In the genomic region with DNA sequence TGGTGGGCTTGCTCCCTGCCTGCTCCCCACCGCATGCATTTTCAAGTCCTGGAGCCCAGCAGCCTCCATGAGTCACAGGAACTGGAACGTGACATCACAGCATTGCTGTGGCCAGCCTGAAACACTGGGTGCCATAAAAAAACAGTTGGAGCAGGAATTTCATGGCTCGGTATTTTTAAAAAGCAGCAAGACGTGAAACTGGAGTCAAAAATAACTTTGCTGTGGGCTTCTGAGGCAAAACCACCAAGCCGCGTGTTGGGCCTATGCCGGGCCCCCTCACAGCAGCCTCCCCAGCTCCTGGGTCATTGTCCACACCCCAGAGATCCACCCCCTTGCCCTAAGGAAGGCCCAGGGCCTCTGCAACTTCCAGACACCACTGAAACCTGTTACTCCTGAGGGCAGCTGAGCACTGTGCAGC, we compare ENCODE assay signal across 8 cellular contexts. TPM values are rescaled to one million over a fixed set of nuclear protein-coding genes. Genes with fewer than 3 reads are reported as not detected.
DNase-seq lines count a peak whose midpoint lies in the region; ATAC-seq, FAIRE-seq and TF ChIP-seq lines count a peak whose summit lies in the region.
"Had no signal": no experiment of that assay in that cellular context is flagged by ENCODE, and none has a peak within 500 bp of the region (broad histone marks: within the 10 kb centered on the region; RNA-seq: fewer than 3 reads in every experiment).

No MANE protein-coding gene starts in this region.

- no peak overlapping the region for H3K4me3 ChIP-seq in coronary artery

- ATAC-seq in GM19324 (IDR thresholded peaks at IDR 0.05; ENCODE audit: low FRiP score, unreplicated experiment), result no peak

- H3K27ac ChIP-seq in coronary artery, result peak overlapping the region; percentile 95 to 99

- no peak for TF ChIP-seq CTCF in coronary artery (IDR thresholded peaks at IDR 0.05)

- FAIRE-seq in urothelium cell line (lab: Jason Lieb, UNC), result no peak

- DNase-seq in LHCN-M2 (ENCODE audit: low read depth), result peak; percentile 96
- peak; percentile 90 for DNase-seq in coronary artery (ENCODE audit: low spot score)
- DNase-seq in lung microvascular endothelial cell (ENCODE audit: low read depth in 2 of 2), result peak; percentile 85 to 86
- peak; percentile 85 for DNase-seq in urothelium cell line (ENCODE audit: low spot score)
- no peak for DNase-seq in ureter (ENCODE audit: low spot score)
- no peak for DNase-seq in central memory CD4-positive, alpha-beta T cell
- DNase-seq: activated CD4-positive, alpha-beta T cell treated with anti-CD3 and anti-CD28 coated beads, Interleukin-2, amount 50 U/mL, for 1 hour had no signal

RNA-seq across cellular contexts. Expression of a gene that starts 33.8 kb away (rescaled TPM):
- total RNA-seq in LHCN-M2 (2014; rRNA removed) (15.3 and 15.7 TPM in 2 replicates), lung microvascular endothelial cell (5.4 and 6.2 TPM in 2 replicates), ureter (22.2 TPM)
- 19.1 TPM for polyA plus RNA-seq in LHCN-M2 (2012)

Comparison
In these comparisons a context has a peak if more than half of its experiments do, and no peak if none do; other contexts are left out.
1. DNase-seq: peak in LHCN-M2 (single experiment), coronary artery (single experiment), lung microvascular endothelial cell (2 of 2) and urothelium cell line (single experiment); none in ureter (single experiment) and central memory CD4-positive, alpha-beta T cell (single experiment).